Comparison of ENCODE assay signal across 8 cellular contexts in the genomic region with DNA sequence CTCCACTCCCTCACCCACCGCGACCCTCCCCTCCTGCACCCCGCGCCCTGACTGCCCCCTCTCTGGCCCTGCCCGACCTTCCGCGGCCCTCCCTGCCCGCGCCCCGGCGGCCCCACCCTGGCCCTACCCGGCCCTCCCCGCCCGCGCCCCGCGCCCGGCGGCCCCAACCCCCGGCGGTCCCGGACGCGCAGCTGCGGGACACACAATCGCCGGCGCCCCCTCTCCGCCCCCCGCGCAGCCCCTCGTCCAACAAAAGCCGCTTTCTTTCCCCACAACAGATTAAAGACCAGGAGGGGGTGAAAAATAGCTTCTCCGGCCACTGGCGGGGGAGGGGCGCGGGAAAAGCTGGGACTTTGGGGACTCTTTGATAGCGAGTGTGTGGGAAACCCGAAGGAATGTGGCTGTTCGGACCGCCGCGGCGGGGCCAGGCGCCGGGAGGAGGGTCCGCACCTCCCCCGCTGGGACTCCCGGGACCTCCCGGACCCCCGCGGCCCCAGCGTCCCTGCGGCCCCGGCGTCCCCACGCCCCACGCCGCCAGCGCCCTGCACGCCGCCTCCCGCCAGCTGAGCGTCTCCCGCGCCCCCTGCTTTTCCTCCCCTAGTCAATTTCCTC. TPM values are rescaled to one million over a fixed set of nuclear protein-coding genes. Genes with fewer than 3 reads are reported as not detected.
DNase-seq lines count a peak whose midpoint lies in the region; ATAC-seq lines count a peak whose summit lies in the region.

No MANE protein-coding gene starts in this region.

- peaks cover 18% of the 10 kb centered on the region for H3K4me1 Mint-ChIP-seq in activated CD8-positive, alpha-beta T cell treated with anti-CD3 and anti-CD28 coated beads, Interleukin-2, amount 10 ng/mL, durations not matched to agents 7 days and 5 days (ENCODE audit: low read depth)

- POLR2A ChIA-PET in activated CD8-positive, alpha-beta T cell treated with anti-CD3 and anti-CD28 coated beads, Interleukin-2, amount 10 ng/mL, durations not matched to agents 7 days and 5 days (lab: Charles Lee), result interaction anchor here (0.6 kb wide), 1 partner anchor 504 kb away, joined by 3 read pairs; no protein-coding TSS in a partner anchor

- peak overlapping the region; percentile 68 for H3K4me3 Mint-ChIP-seq in activated CD8-positive, alpha-beta T cell treated with anti-CD3 and anti-CD28 coated beads, Interleukin-2, amount 10 ng/mL, durations not matched to agents 7 days and 5 days

- peaks cover 50% of the 10 kb centered on the region for H3K27me3 Mint-ChIP-seq in activated CD8-positive, alpha-beta T cell treated with anti-CD3 and anti-CD28 coated beads, Interleukin-2, amount 10 ng/mL, durations not matched to agents 7 days and 5 days (ENCODE audit: low read depth)

- no peaks in the 10 kb centered on the region for H3K9me3 Mint-ChIP-seq in activated CD8-positive, alpha-beta T cell treated with anti-CD3 and anti-CD28 coated beads, Interleukin-2, amount 10 ng/mL, durations not matched to agents 7 days and 5 days (ENCODE audit: insufficient read depth)

- CTCF ChIA-PET in activated CD8-positive, alpha-beta T cell treated with anti-CD3 and anti-CD28 coated beads, Interleukin-2, amount 10 ng/mL, durations not matched to agents 7 days and 5 days (lab: Charles Lee), result interaction anchor here (1.3 to 2.5 kb wide), 3 partner anchors 14 to 69 kb away, joined by 3 to 9 read pairs (median 7); no protein-coding TSS in a partner anchor

- peak overlapping the region; percentile 17 for H3K27ac Mint-ChIP-seq in activated CD8-positive, alpha-beta T cell treated with anti-CD3 and anti-CD28 coated beads, Interleukin-2, amount 10 ng/mL, durations not matched to agents 7 days and 5 days

- ATAC-seq in activated CD8-positive, alpha-beta T cell treated with anti-CD3 and anti-CD28 coated beads, Interleukin-2, amount 10 ng/mL, durations not matched to agents 7 days and 5 days, result no peak
- ATAC-seq in left ventricle myocardium superior (peak; percentile 61), GM21381 (IDR thresholded peaks at IDR 0.05; ENCODE audit: unreplicated experiment) (no peak)

- DNase-seq in GM03348 (ENCODE audit: low spot score), result peak; percentile 54
- no peak for DNase-seq in activated CD8-positive, alpha-beta T cell treated with anti-CD3 and anti-CD28 coated beads, Interleukin-2, amount 10 ng/mL, durations not matched to agents 7 days and 5 days
- peak; percentile 62 for DNase-seq in left ventricle myocardium superior
- peak; percentile 84 for DNase-seq in putamen (ENCODE audit: low spot score)
- DNase-seq in stimulated activated CD4-positive, alpha-beta T cell treated with anti-CD3 and anti-CD28 coated beads, Interleukin-2, amount 100 ng/mL, for 24 hours, result no peak
- no peak for DNase-seq in cerebellar cortex (ENCODE audit: low spot score)
- no peak for DNase-seq in HuH-7 (ENCODE audit: low spot score)

- no peaks in the 10 kb centered on the region for H3K36me3 Mint-ChIP-seq in activated CD8-positive, alpha-beta T cell treated with anti-CD3 and anti-CD28 coated beads, Interleukin-2, amount 10 ng/mL, durations not matched to agents 7 days and 5 days (ENCODE audit: low read depth)

- intact Hi-C loops in left ventricle myocardium superior (cut with micrococcal nuclease), result no loop called here

RNA-seq across cellular contexts. Expression of gene ID3, which starts 8.8 kb away (rescaled TPM):
- total RNA-seq in activated CD8-positive, alpha-beta T cell treated with anti-CD3 and anti-CD28 coated beads, Interleukin-2, amount 10 ng/mL, durations not matched to agents 7 days and 5 days, result 10 to 100 TPM; 31.4 to 34.4 TPM
- 82.4 TPM for total RNA-seq in left ventricle myocardium superior

RNA-seq across cellular contexts. Expression of gene E2F2, which starts 37.1 kb away (rescaled TPM):
- 10 to 100 TPM; 75.0 to 80.3 TPM for total RNA-seq in activated CD8-positive, alpha-beta T cell treated with anti-CD3 and anti-CD28 coated beads, Interleukin-2, amount 10 ng/mL, durations not matched to agents 7 days and 5 days
- total RNA-seq in left ventricle myocardium superior, result 0.35 TPM

Comparison
In these comparisons a context has a peak if more than half of its experiments do, and no peak if none do; other contexts are left out.
1. DNase-seq: peak in GM03348 (single experiment), left ventricle myocardium superior (single experiment) and putamen (single experiment); none in activated CD8-positive, alpha-beta T cell treated with anti-CD3 and anti-CD28 coated beads, Interleukin-2, amount 10 ng/mL, durations not matched to agents 7 days and 5 days (single experiment), stimulated activated CD4-positive, alpha-beta T cell treated with anti-CD3 and anti-CD28 coated beads, Interleukin-2, amount 100 ng/mL, for 24 hours (0 of 2), cerebellar cortex (single experiment) and HuH-7 (single experiment).
2. RNA of gene E2F2, which starts 37.1 kb away (total RNA-seq): 75.0 to 80.3 TPM in activated CD8-positive, alpha-beta T cell treated with anti-CD3 and anti-CD28 coated beads, Interleukin-2, amount 10 ng/mL, durations not matched to agents 7 days and 5 days; 0.35 TPM in left ventricle myocardium superior (single experiment); every median in the first group is over 10 times any median in the second.